In genomic region chr1:30527511-30528140, GRCh38 we compare ENCODE assay signal across 14 cellular contexts.
DNase-seq lines count a peak whose midpoint lies in the region; ATAC-seq and TF ChIP-seq lines count a peak whose summit lies in the region.
"Had no signal": no experiment of that assay in that cellular context is flagged by ENCODE, and none has a peak within 500 bp of the region (broad histone marks: within the 10 kb centered on the region; RNA-seq: fewer than 3 reads in every experiment).

No MANE protein-coding gene starts in this region.

- ATAC-seq in left lobe of liver, result no peak

- no TSS peak for BruUV-seq in Calu3 (replicated peaks; lab: Mats Ljungman, UMichigan)

- CTCF ChIA-PET in Calu3 (lab: Charles Lee), result no interaction called here

- peak; percentile 16 for DNase-seq in DMS53 (lab: John Stamatoyannopoulos, UW)
- no peak for DNase-seq in DMS53 treated with DMSO at 0.1 percent for 48 hours (lab: John Stamatoyannopoulos, UW; ENCODE audit: unreplicated experiment)
- peak; percentile 7 for DNase-seq in dermis blood vessel endothelial cell
- peak; percentile 31 for DNase-seq in left lobe of liver (ENCODE audit: low spot score)
- DNase-seq in type B pancreatic cell (ENCODE audit: extremely low spot score, unreplicated experiment), result peak; percentile 51
- no peak for DNase-seq in Calu3
- no peak for DNase-seq in NCI-H226
- no peak for DNase-seq in NCI-H2196 (lab: John Stamatoyannopoulos, UW; ENCODE audit: unreplicated experiment)
- DNase-seq: activated gamma-delta T cell treated with Interleukin-2 at 50 U/mL for 16 hours; CD4-positive, alpha-beta T cell; HCEC 1CT; NCI-H1105; PC-9; stimulated activated CD4-positive, alpha-beta T cell treated with anti-CD3 and anti-CD28 coated beads, Interleukin-12 subunit alpha, Interleukin-12 subunit beta, amount 100 ng/mL, for 4 hours had no signal

- H3K27ac Mint-ChIP-seq in type B pancreatic cell (no peak overlapping the region), Calu3 (ENCODE audit: unreplicated experiment) (no peak overlapping the region)
- H3K27ac Mint-ChIP-seq: CD4-positive, alpha-beta T cell had no signal

- intact Hi-C loops in Calu3 (cut with micrococcal nuclease; ENCODE audit: unreplicated experiment), result no loop called here

- TF ChIP-seq CTCF in type B pancreatic cell (conservative IDR thresholded peaks at IDR 0.05) (no peak), Calu3 (IDR thresholded peaks at IDR 0.05; ENCODE audit: unreplicated experiment) (no peak)

- H3K36me3 Mint-ChIP-seq in type B pancreatic cell (no peaks in the 10 kb centered on the region), Calu3 (ENCODE audit: insufficient read depth, unreplicated experiment) (no peaks in the 10 kb centered on the region)

- H3K4me1 Mint-ChIP-seq in type B pancreatic cell (ENCODE audit: unreplicated experiment) (peaks cover 15% of the 10 kb centered on the region), Calu3 (ENCODE audit: low read depth, unreplicated experiment) (no peaks in the 10 kb centered on the region)

- H3K9me3 Mint-ChIP-seq in type B pancreatic cell, result no peaks in the 10 kb centered on the region
- no peaks in the 10 kb centered on the region for H3K9me3 Mint-ChIP-seq in Calu3 (ENCODE audit: low read depth, unreplicated experiment)
- H3K9me3 Mint-ChIP-seq: CD4-positive, alpha-beta T cell had no signal

- H3K27me3 Mint-ChIP-seq in type B pancreatic cell (peaks cover 6% of the 10 kb centered on the region), Calu3 (ENCODE audit: unreplicated experiment) (peaks cover 17% of the 10 kb centered on the region)

- H3K4me3 Mint-ChIP-seq in type B pancreatic cell, result no peak overlapping the region
- H3K4me3 Mint-ChIP-seq in Calu3 (ENCODE audit: low read depth, unreplicated experiment), result no peak overlapping the region
- H3K4me3 Mint-ChIP-seq: CD4-positive, alpha-beta T cell had no signal

Comparison
In these comparisons a context has a peak if more than half of its experiments do, and no peak if none do; other contexts are left out.
1. DNase-seq: peak in DMS53 (single experiment), dermis blood vessel endothelial cell (single experiment), left lobe of liver (single experiment) and type B pancreatic cell (single experiment); none in DMS53 treated with DMSO at 0.1 percent for 48 hours (single experiment), Calu3 (single experiment), NCI-H226 (single experiment) and NCI-H2196 (single experiment).